ENCODE assay signal across 16 cellular contexts in the genomic region with DNA sequence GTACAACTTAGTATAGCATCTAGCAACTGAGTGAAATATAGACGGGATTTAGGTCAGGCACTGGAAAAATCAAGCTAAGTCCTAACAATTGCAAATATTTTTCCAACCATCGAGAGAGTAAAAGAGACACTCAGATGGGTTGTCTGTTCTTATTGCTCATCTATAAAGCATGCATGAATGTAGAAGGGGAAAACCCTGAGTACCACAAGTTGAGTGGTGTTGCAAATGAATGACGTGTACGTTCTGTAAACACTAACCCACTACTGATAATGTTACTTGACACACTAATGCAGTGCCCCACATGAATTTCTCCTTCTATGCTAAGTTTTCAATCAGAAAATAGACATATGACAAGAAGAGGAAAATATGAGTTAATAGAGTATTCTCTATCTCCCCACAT.
DNase-seq lines count a peak whose midpoint lies in the region; ATAC-seq, FAIRE-seq and TF ChIP-seq lines count a peak whose summit lies in the region.
"Had no signal": no experiment of that assay in that cellular context is flagged by ENCODE, and none has a peak within 500 bp of the region (broad histone marks: within the 10 kb centered on the region; RNA-seq: fewer than 3 reads in every experiment).

No MANE protein-coding gene starts in this region.

- CTCF ChIA-PET in HepG2 (lab: Yijun Ruan, JAX; ENCODE audit: low intra/inter-chr PET ratio, low total read pairs) (no interaction called here), SK-N-SH (lab: Yijun Ruan, JAX) (no interaction called here)

- H3F3A ChIP-seq in SK-N-SH (replicated peaks; ENCODE audit: insufficient read depth), result no peaks in the 10 kb centered on the region

- FAIRE-seq in HepG2 (lab: Jason Lieb, UNC), result no peak
- FAIRE-seq: frontal cortex had no signal

- H3K9me3 ChIP-seq in HepG2 (ENCODE audit: low read length) (no peaks in the 10 kb centered on the region), right lobe of liver (no peaks in the 10 kb centered on the region), SK-N-SH (no peaks in the 10 kb centered on the region)
- H3K9me3 ChIP-seq: BLaER1 treated with 17β-estradiol and CSF1 and Interleukin-3, amounts not matched to agents 10 nM and 100 nM had no signal

- intact Hi-C loops in HepG2 (cut with micrococcal nuclease; ENCODE audit: unreplicated experiment), result no loop called here
- intact Hi-C loops in right lobe of liver (cut with DNase I), result no loop called here
- intact Hi-C loops in posterior cingulate gyrus (cut with DNase I), result no loop called here

- no peak overlapping the region for H3K4me3 ChIP-seq in HepG2 (replicated peaks in 1 of 3; ENCODE audit: insufficient read depth in 1 of 3, low read depth in 2 of 3, low read length in 3 of 3)
- no peak overlapping the region for H3K4me3 ChIP-seq in right lobe of liver
- no peak overlapping the region for H3K4me3 ChIP-seq in SK-N-SH (ENCODE audit: low read depth in 2 of 2, low read length in 1 of 2)
- H3K4me3 ChIP-seq in fibroblast of villous mesenchyme (ENCODE audit: low read depth, low read length), result no peak overlapping the region
- H3K4me3 ChIP-seq: BLaER1 treated with 17β-estradiol and CSF1 and Interleukin-3, amounts not matched to agents 10 nM and 100 nM had no signal

- H3K4me2 ChIP-seq in HepG2 (ENCODE audit: low read depth, low read length), result no peak overlapping the region
- H3K4me2 ChIP-seq in SK-N-SH, result no peak overlapping the region
- H3K4me2 ChIP-seq: BLaER1 treated with 17β-estradiol and CSF1 and Interleukin-3, amounts not matched to agents 10 nM and 100 nM had no signal

- TF ChIP-seq POLR2A in HepG2 (IDR thresholded peaks at IDR 0.05; ENCODE audit: insufficient read depth in 1 of 2, low read depth in 2 of 2, low read length in 2 of 2) (no peak), right lobe of liver (IDR thresholded peaks at IDR 0.05) (no peak)

- no peak for TF ChIP-seq EP300 in HepG2 (IDR thresholded peaks at IDR 0.05; ENCODE audit: low read depth in 2 of 2, low read length in 2 of 2)
- TF ChIP-seq EP300 in HepG2 (CRISPR knock-in tag; IDR thresholded peaks at IDR 0.05; ENCODE audit: borderline replicate concordance), result no peak
- no peak for TF ChIP-seq EP300 in SK-N-SH (IDR thresholded peaks at IDR 0.05; ENCODE audit: borderline replicate concordance in 1 of 2, low read depth in 1 of 2, low read length in 1 of 2)

- H3K27ac ChIP-seq in HepG2 (ENCODE audit: extremely low read length, insufficient read depth, low read length), result no peak overlapping the region
- H3K27ac ChIP-seq in right lobe of liver, result no peak overlapping the region
- no peak overlapping the region for H3K27ac ChIP-seq in SK-N-SH (ENCODE audit: low read depth in 2 of 2, low read length in 1 of 2)
- H3K27ac ChIP-seq: BLaER1 treated with 17β-estradiol and CSF1 and Interleukin-3, amounts not matched to agents 10 nM and 100 nM had no signal

- H4K20me1 ChIP-seq in HepG2 (ENCODE audit: insufficient read depth, low read length) (no peaks in the 10 kb centered on the region), SK-N-SH (ENCODE audit: insufficient read depth) (no peaks in the 10 kb centered on the region)
- H4K20me1 ChIP-seq: BLaER1 treated with 17β-estradiol and CSF1 and Interleukin-3, amounts not matched to agents 10 nM and 100 nM had no signal

- no peaks in the 10 kb centered on the region for H3K9me2 ChIP-seq in SK-N-SH

- H3K4me1 ChIP-seq in HepG2 (ENCODE audit: insufficient read depth, low read length) (no peaks in the 10 kb centered on the region), right lobe of liver (no peaks in the 10 kb centered on the region), SK-N-SH (ENCODE audit: control insufficient read depth in 1 of 2, insufficient read depth in 2 of 2, low read depth in 1 of 2, low read length in 1 of 2) (no peaks in the 10 kb centered on the region)
- H3K4me1 ChIP-seq: BLaER1 treated with 17β-estradiol and CSF1 and Interleukin-3, amounts not matched to agents 10 nM and 100 nM had no signal

- no peak overlapping the region for H3K9ac ChIP-seq in HepG2 (ENCODE audit: insufficient read depth, low read depth, low read length)
- no peak overlapping the region for H3K9ac ChIP-seq in SK-N-SH
- H3K9ac ChIP-seq: BLaER1 treated with 17β-estradiol and CSF1 and Interleukin-3, amounts not matched to agents 10 nM and 100 nM had no signal

- H3K36me3 ChIP-seq in HepG2 (replicated peaks in 1 of 2; ENCODE audit: control insufficient read depth in 1 of 2, insufficient read depth in 2 of 2, low read length in 2 of 2), result no peaks in the 10 kb centered on the region
- no peaks in the 10 kb centered on the region for H3K36me3 ChIP-seq in right lobe of liver
- H3K36me3 ChIP-seq in SK-N-SH (replicated peaks in 1 of 2; ENCODE audit: control insufficient read depth in 1 of 2, insufficient read depth in 2 of 2, low read length in 1 of 2), result no peaks in the 10 kb centered on the region
- H3K36me3 ChIP-seq: BLaER1 treated with 17β-estradiol and CSF1 and Interleukin-3, amounts not matched to agents 10 nM and 100 nM had no signal

- TF ChIP-seq CTCF in HepG2 (CRISPR knock-in tag; IDR thresholded peaks at IDR 0.05), result no peak
- no peak for TF ChIP-seq CTCF in right lobe of liver (IDR thresholded peaks at IDR 0.05)
- TF ChIP-seq CTCF in SK-N-SH (IDR thresholded peaks at IDR 0.05), result no peak
- no peak for TF ChIP-seq CTCF in fibroblast of villous mesenchyme (IDR thresholded peaks at IDR 0.05; ENCODE audit: insufficient read depth, low read depth, low read length)

- H3K27me3 ChIP-seq in HepG2 (ENCODE audit: control insufficient read depth in 1 of 2, insufficient read depth in 2 of 2, low read length in 2 of 2), result no peaks in the 10 kb centered on the region
- no peaks in the 10 kb centered on the region for H3K27me3 ChIP-seq in right lobe of liver
- H3K27me3 ChIP-seq in SK-N-SH (ENCODE audit: insufficient read depth), result no peaks in the 10 kb centered on the region
- H3K27me3 ChIP-seq: BLaER1 treated with 17β-estradiol and CSF1 and Interleukin-3, amounts not matched to agents 10 nM and 100 nM had no signal

- H3K79me2 ChIP-seq in HepG2 (ENCODE audit: insufficient read depth, low read length) (no peaks in the 10 kb centered on the region), SK-N-SH (ENCODE audit: insufficient read depth) (no peaks in the 10 kb centered on the region)

- no peak overlapping the region for H2AFZ ChIP-seq in HepG2 (ENCODE audit: low read length)
- H2AFZ ChIP-seq in SK-N-SH (ENCODE audit: low read depth), result no peak overlapping the region

- POLR2A ChIA-PET in HepG2 (lab: Yijun Ruan, JAX) (no interaction called here), SK-N-SH (lab: Yijun Ruan, JAX) (no interaction called here)

- 3% methylated on average over 4 of the region's 4 CpGs for WGBS in HepG2 (ENCODE audit: low lambda C conversion rate)
- 55% methylated on average over 4 of the region's 4 CpGs for WGBS in right lobe of liver (ENCODE audit: insufficient coverage, low coverage, low lambda C conversion rate, missing lambda C conversion rate)
- WGBS in SK-N-SH (ENCODE audit: low lambda C conversion rate), result 10% methylated on average over 4 of the region's 4 CpGs

- ATAC-seq in HepG2 (no peak), right lobe of liver (no peak), GM19035 (IDR thresholded peaks at IDR 0.05; ENCODE audit: unreplicated experiment) (no peak), GM21381 (IDR thresholded peaks at IDR 0.05; ENCODE audit: unreplicated experiment) (no peak), HG03354 (IDR thresholded peaks at IDR 0.05; ENCODE audit: poor library complexity, severe bottlenecking, unreplicated experiment) (no peak)
- ATAC-seq: left lobe of liver had no signal

- BruUV-seq in HepG2 (replicated peaks; lab: Mats Ljungman, UMichigan), result no TSS peak

- TF ChIP-seq RAD21 in HepG2 (CRISPR knock-in tag; IDR thresholded peaks at IDR 0.05), result no peak
- no peak for TF ChIP-seq RAD21 in SK-N-SH (IDR thresholded peaks at IDR 0.05; ENCODE audit: low read length)

- DNase-seq in HepG2 (ENCODE audit: low spot score) (no peak), right lobe of liver (no peak), SK-N-SH (no peak), fibroblast of villous mesenchyme (ENCODE audit: low read depth) (peak; percentile 79), posterior cingulate gyrus (no peak)
- DNase-seq: activated CD4-positive, alpha-beta memory T cell treated with anti-CD3 and anti-CD28 coated beads for 36 hours; activated naive CD4-positive, alpha-beta T cell; GF-D8; occipital lobe; T-helper 2 cell had no signal

- in situ Hi-C loops in HepG2 (cut with HindIII; ENCODE audit: extremely low pct_ligation_motif_present, low pct_unique_long_range_greater_than_20kb), result no loop called here

TF ChIP-seq in HepG2, 621 proteins besides CTCF, POLR2A, EP300 and RAD21:
- TF ChIP-seq CREB1 (IDR thresholded peaks at IDR 0.05) (peak; percentile 40; the same call in 1 of the 2 replicates), CREB1 (CRISPR knock-in tag; IDR thresholded peaks at IDR 0.05) (no peak), ZNF44 (CRISPR knock-in tag; IDR thresholded peaks at IDR 0.05) (no peak)

TF ChIP-seq in SK-N-SH, 30 proteins besides CTCF, POLR2A, EP300 and RAD21:
- TF ChIP-seq FOSL2 (IDR thresholded peaks at IDR 0.05; ENCODE audit: borderline replicate concordance, low read depth) (0 out of 2 replicates have a peak, but pooled peaks have one; percentile 28), POLR2AphosphoS5 (IDR thresholded peaks at IDR 0.05; ENCODE audit: low read depth, low read length) (no peak), JUND (IDR thresholded peaks at IDR 0.05) (peak; percentile 36; the same call in 1 of the 2 replicates)
- TF ChIP-seq, protein P1, sequence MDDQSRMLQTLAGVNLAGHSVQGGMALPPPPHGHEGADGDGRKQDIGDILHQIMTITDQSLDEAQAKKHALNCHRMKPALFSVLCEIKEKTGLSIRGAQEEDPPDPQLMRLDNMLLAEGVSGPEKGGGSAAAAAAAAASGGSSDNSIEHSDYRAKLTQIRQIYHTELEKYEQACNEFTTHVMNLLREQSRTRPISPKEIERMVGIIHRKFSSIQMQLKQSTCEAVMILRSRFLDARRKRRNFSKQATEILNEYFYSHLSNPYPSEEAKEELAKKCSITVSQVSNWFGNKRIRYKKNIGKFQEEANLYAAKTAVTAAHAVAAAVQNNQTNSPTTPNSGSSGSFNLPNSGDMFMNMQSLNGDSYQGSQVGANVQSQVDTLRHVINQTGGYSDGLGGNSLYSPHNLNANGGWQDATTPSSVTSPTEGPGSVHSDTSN (IDR thresholded peaks at IDR 0.05), result peak; percentile 47
